ENCODE assay signal across 8 cellular contexts in the genomic region with DNA sequence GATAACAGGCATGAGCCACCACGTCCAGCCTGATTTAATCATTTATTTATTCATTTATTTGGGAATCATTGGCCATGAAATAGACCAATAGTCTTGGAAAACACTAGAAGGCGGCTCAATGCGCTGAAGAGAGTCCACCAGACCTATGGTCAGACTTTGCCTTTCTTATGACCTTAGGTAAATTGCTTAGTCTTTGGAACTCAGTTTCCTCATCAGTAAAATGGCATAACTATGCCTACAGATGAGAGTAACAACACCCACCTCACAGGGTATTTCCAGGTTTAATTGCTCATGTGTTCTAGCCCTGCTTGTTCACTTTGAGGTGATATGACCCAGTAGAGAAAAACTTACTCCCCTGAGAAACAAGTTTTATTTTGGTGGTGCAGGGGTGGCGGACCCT.
"Had no signal": no experiment of that assay in that cellular context is flagged by ENCODE, and none has a peak within 500 bp of the region (broad histone marks: within the 10 kb centered on the region; RNA-seq: fewer than 3 reads in every experiment).

No MANE protein-coding gene starts in this region.

- FAIRE-seq: G401.6, GM12878, GM12891, GM12892, GM18507, GM19239 had no signal

- DNase-seq: GDM1, GF-D8 had no signal

- H3K4me3 ChIP-seq: GM12878 had no signal

- ATAC-seq: GM12878 had no signal
